1 cellular context compared by ENCODE assay signal in the genomic region with DNA sequence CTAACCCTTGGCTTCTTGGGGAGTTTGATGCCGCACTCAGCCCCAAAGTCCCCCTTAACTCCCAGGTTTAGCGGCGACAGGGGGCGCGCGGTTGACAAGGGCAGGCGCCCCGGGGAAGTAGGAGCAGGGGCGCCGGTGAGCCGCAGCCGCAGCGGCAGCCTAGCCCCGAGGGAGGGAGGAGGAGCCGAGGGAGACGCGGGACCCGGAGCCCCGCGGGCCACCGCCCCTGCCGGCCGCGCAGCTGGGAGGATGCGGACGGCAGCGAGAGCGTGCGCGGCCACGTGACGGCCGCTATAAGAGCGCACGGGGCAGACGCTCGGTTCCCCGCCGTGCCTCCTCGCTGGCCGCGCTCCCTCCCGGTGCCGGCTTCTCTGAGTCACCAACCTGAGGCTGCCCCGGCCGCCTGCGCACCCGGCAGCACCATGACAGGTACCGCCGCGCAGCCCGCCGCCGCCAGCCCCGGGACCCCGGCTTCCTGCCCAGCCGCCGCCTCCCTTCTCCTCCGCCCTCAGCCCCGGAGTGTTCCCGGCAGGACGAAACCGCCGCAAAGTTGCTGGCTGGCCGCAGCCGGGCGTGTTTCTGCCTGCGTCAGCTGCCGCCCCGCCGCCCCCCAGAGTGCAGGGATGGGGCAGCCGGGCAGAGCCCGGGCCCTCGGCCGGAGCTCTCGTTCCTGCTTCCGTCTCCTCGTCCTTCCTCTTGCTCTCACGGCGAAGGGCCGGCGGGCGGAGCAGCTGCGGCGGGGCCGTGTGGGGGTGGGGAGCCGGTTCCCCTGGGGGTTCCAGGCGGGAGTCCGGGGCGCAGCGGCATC.
TF ChIP-seq lines count a peak whose summit lies in the region.

A gene (plus strand): TSS at position 322 of the 808 bp plus-strand sequence. CDS start 101 bp downstream, at position 423.

TF ChIP-seq in HepG2, 621 proteins besides CTCF, POLR2A, EP300 and RAD21 (continued from another document and continues in another):
- TF ChIP-seq, protein P1, sequence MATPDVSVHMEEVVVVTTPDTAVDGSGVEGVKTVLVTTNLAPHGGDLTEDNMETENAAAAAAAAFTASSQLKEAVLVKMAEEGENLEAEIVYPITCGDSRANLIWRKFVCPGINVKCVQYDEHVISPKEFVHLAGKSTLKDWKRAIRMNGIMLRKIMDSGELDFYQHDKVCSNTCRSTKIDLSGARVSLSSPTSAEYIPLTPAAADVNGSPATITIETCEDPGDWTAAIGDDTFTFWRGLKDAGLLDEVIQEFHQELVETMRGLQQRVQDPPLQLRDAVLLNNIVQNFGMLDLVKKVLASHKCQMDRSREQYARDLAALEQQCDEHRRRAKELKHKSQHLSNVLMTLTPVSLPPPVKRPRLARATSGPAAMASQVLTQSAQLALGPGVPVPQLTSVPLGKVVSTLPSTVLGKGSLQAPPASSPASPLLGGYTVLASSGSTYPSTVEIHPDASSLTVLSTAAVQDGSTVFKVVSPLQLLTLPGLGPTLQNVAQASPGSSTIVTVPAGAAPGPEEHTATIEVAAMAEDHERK (CRISPR knock-in tag; IDR thresholded peaks at IDR 0.05; ENCODE audit: low read depth), result peak; percentile 50
- 0 out of 2 replicates have a peak, but pooled peaks have one; percentile 49 for TF ChIP-seq ZNF773 (CRISPR knock-in tag; IDR thresholded peaks at IDR 0.05; ENCODE audit: borderline replicate concordance)
- TF ChIP-seq ZNF501 (CRISPR knock-in tag; IDR thresholded peaks at IDR 0.05), result peak; percentile 53; the same call in 1 of the 2 replicates
- peak; percentile 52; the same call in 1 of the 2 replicates for TF ChIP-seq ZNF746 (CRISPR knock-in tag; IDR thresholded peaks at IDR 0.05)
- peak; percentile 65 for TF ChIP-seq ERF (CRISPR knock-in tag; IDR thresholded peaks at IDR 0.05)
- peak; percentile 80; the same call in 1 of the 2 replicates for TF ChIP-seq FOXC1 (CRISPR knock-in tag; IDR thresholded peaks at IDR 0.05; ENCODE audit: borderline replicate concordance)
- TF ChIP-seq, protein P2, sequence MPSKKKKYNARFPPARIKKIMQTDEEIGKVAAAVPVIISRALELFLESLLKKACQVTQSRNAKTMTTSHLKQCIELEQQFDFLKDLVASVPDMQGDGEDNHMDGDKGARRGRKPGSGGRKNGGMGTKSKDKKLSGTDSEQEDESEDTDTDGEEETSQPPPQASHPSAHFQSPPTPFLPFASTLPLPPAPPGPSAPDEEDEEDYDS (CRISPR knock-in tag; IDR thresholded peaks at IDR 0.05), result peak; percentile 74
- peak; percentile 90 for TF ChIP-seq HNRNPLL (IDR thresholded peaks at IDR 0.05; ENCODE audit: low read depth, low read length, poor library complexity, severe bottlenecking)
- TF ChIP-seq ZNF121 (CRISPR knock-in tag; IDR thresholded peaks at IDR 0.05), result 0 out of 2 replicates have a peak, but pooled peaks have one; percentile 14
- TF ChIP-seq, protein P3, sequence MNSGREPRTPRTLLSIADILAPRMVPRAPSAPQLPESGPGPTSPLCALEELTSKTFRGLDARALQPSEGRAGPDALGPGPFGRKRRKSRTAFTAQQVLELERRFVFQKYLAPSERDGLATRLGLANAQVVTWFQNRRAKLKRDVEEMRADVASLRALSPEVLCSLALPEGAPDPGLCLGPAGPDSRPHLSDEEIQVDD (CRISPR knock-in tag; IDR thresholded peaks at IDR 0.05; ENCODE audit: borderline replicate concordance), result 0 out of 2 replicates have a peak, but pooled peaks have one; percentile 64
- TF ChIP-seq ZSCAN12 (CRISPR knock-in tag; IDR thresholded peaks at IDR 0.05), result 0 out of 2 replicates have a peak, but pooled peaks have one; percentile 19
- peak; percentile 62 for TF ChIP-seq ZNF772 (CRISPR knock-in tag; IDR thresholded peaks at IDR 0.05)
- peak; percentile 71 for TF ChIP-seq HOXA3 (CRISPR knock-in tag; IDR thresholded peaks at IDR 0.05)
- peak; percentile 64 for TF ChIP-seq SPEN (CRISPR knock-in tag; IDR thresholded peaks at IDR 0.05; ENCODE audit: low read depth)
- TF ChIP-seq, protein P4, sequence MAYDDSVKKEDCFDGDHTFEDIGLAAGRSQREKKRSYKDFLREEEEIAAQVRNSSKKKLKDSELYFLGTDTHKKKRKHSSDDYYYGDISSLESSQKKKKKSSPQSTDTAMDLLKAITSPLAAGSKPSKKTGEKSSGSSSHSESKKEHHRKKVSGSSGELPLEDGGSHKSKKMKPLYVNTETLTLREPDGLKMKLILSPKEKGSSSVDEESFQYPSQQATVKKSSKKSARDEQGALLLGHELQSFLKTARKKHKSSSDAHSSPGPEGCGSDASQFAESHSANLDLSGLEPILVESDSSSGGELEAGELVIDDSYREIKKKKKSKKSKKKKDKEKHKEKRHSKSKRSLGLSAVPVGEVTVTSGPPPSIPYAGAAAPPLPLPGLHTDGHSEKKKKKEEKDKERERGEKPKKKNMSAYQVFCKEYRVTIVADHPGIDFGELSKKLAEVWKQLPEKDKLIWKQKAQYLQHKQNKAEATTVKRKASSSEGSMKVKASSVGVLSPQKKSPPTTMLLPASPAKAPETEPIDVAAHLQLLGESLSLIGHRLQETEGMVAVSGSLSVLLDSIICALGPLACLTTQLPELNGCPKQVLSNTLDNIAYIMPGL (CRISPR knock-in tag; IDR thresholded peaks at IDR 0.05; ENCODE audit: borderline replicate concordance in 1 of 2, low read depth in 1 of 2), result peak; percentile 90 to 95; a peak in 3 of 4 replicates
- 0 out of 2 replicates have a peak, but pooled peaks have one; percentile 18 for TF ChIP-seq ZMYM2 (CRISPR knock-in tag; IDR thresholded peaks at IDR 0.05)
- TF ChIP-seq, protein P5, sequence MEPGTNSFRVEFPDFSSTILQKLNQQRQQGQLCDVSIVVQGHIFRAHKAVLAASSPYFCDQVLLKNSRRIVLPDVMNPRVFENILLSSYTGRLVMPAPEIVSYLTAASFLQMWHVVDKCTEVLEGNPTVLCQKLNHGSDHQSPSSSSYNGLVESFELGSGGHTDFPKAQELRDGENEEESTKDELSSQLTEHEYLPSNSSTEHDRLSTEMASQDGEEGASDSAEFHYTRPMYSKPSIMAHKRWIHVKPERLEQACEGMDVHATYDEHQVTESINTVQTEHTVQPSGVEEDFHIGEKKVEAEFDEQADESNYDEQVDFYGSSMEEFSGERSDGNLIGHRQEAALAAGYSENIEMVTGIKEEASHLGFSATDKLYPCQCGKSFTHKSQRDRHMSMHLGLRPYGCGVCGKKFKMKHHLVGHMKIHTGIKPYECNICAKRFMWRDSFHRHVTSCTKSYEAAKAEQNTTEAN (CRISPR knock-in tag; conservative IDR thresholded peaks at IDR 0.05), result peak; percentile 81
- TF ChIP-seq, protein P6, sequence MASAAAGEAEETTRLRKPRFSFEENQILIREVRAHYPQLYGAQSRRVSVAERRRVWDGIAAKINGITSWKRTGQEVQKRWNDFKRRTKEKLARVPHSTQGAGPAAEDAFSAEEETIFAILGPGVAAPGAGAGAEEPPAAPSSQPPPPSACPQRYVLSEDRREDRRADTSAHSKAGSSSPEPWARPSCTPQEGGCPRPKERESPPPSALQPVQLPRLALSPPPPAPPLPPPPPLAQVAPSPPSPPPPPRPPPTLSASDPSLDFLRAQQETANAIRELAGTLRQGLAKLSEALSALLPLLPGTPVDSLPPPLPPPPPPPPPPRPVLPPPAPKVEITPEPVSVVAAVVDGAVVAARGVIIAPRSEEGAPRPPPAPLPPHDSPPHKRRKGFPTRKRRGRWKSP (CRISPR knock-in tag; IDR thresholded peaks at IDR 0.05), result peak; percentile 42; the same call in 1 of the 2 replicates
- TF ChIP-seq DR1 (CRISPR knock-in tag; IDR thresholded peaks at IDR 0.05), result peak; percentile 81; the same call in 1 of the 2 replicates
- TF ChIP-seq MXD4 (CRISPR knock-in tag; IDR thresholded peaks at IDR 0.05), result peak; percentile 93
- peak; percentile 41; the same call in 1 of the 2 replicates for TF ChIP-seq HOXA5 (CRISPR knock-in tag; IDR thresholded peaks at IDR 0.05)
- TF ChIP-seq, protein P7, sequence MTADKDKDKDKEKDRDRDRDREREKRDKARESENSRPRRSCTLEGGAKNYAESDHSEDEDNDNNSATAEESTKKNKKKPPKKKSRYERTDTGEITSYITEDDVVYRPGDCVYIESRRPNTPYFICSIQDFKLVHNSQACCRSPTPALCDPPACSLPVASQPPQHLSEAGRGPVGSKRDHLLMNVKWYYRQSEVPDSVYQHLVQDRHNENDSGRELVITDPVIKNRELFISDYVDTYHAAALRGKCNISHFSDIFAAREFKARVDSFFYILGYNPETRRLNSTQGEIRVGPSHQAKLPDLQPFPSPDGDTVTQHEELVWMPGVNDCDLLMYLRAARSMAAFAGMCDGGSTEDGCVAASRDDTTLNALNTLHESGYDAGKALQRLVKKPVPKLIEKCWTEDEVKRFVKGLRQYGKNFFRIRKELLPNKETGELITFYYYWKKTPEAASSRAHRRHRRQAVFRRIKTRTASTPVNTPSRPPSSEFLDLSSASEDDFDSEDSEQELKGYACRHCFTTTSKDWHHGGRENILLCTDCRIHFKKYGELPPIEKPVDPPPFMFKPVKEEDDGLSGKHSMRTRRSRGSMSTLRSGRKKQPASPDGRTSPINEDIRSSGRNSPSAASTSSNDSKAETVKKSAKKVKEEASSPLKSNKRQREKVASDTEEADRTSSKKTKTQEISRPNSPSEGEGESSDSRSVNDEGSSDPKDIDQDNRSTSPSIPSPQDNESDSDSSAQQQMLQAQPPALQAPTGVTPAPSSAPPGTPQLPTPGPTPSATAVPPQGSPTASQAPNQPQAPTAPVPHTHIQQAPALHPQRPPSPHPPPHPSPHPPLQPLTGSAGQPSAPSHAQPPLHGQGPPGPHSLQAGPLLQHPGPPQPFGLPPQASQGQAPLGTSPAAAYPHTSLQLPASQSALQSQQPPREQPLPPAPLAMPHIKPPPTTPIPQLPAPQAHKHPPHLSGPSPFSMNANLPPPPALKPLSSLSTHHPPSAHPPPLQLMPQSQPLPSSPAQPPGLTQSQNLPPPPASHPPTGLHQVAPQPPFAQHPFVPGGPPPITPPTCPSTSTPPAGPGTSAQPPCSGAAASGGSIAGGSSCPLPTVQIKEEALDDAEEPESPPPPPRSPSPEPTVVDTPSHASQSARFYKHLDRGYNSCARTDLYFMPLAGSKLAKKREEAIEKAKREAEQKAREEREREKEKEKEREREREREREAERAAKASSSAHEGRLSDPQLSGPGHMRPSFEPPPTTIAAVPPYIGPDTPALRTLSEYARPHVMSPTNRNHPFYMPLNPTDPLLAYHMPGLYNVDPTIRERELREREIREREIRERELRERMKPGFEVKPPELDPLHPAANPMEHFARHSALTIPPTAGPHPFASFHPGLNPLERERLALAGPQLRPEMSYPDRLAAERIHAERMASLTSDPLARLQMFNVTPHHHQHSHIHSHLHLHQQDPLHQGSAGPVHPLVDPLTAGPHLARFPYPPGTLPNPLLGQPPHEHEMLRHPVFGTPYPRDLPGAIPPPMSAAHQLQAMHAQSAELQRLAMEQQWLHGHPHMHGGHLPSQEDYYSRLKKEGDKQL (CRISPR knock-in tag; IDR thresholded peaks at IDR 0.05; ENCODE audit: low read depth), result 0 out of 2 replicates have a peak, but pooled peaks have one; percentile 22
- no peak for TF ChIP-seq NONO (IDR thresholded peaks at IDR 0.05)
- peak; percentile 69 for TF ChIP-seq NONO (CRISPR knock-in tag; conservative IDR thresholded peaks at IDR 0.05)
- peak; percentile 59; the same call in 1 of the 2 replicates for TF ChIP-seq TBX2 (CRISPR knock-in tag; IDR thresholded peaks at IDR 0.05; ENCODE audit: borderline replicate concordance)
- no peak for TF ChIP-seq MED8 (CRISPR knock-in tag; IDR thresholded peaks at IDR 0.05; ENCODE audit: insufficient replicate concordance)
- 0 out of 2 replicates have a peak, but pooled peaks have one; percentile 43 for TF ChIP-seq ZNF430 (CRISPR knock-in tag; IDR thresholded peaks at IDR 0.05)
- TF ChIP-seq ETV5 (CRISPR knock-in tag; IDR thresholded peaks at IDR 0.05; ENCODE audit: borderline replicate concordance), result no peak
- TF ChIP-seq SCMH1 (CRISPR knock-in tag; IDR thresholded peaks at IDR 0.05; ENCODE audit: borderline replicate concordance), result no peak
- TF ChIP-seq KAT8 (CRISPR knock-in tag; IDR thresholded peaks at IDR 0.05), result peak; percentile 44; the same call in 1 of the 2 replicates
- 0 out of 2 replicates have a peak, but pooled peaks have one; percentile 24 for TF ChIP-seq KLF9 (CRISPR knock-in tag; IDR thresholded peaks at IDR 0.05; ENCODE audit: low read depth)
- TF ChIP-seq GATAD1 (CRISPR knock-in tag; IDR thresholded peaks at IDR 0.05), result 0 out of 2 replicates have a peak, but pooled peaks have one; percentile 32
- TF ChIP-seq, protein P8, sequence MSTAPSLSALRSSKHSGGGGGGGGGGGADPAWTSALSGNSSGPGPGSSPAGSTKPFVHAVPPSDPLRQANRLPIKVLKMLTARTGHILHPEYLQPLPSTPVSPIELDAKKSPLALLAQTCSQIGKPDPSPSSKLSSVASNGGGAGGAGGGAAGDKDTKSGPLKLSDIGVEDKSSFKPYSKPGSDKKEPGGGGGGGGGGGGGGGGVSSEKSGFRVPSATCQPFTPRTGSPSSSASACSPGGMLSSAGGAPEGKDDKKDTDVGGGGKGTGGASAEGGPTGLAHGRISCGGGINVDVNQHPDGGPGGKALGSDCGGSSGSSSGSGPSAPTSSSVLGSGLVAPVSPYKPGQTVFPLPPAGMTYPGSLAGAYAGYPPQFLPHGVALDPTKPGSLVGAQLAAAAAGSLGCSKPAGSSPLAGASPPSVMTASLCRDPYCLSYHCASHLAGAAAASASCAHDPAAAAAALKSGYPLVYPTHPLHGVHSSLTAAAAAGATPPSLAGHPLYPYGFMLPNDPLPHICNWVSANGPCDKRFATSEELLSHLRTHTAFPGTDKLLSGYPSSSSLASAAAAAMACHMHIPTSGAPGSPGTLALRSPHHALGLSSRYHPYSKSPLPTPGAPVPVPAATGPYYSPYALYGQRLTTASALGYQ (CRISPR knock-in tag; IDR thresholded peaks at IDR 0.05), result peak; percentile 54; the same call in 1 of the 2 replicates
- TF ChIP-seq ZSCAN9 (CRISPR knock-in tag; IDR thresholded peaks at IDR 0.05; ENCODE audit: borderline replicate concordance), result peak; percentile 48; the same call in 1 of the 2 replicates
- TF ChIP-seq KDM5B (CRISPR knock-in tag; IDR thresholded peaks at IDR 0.05; ENCODE audit: borderline replicate concordance), result peak; percentile 54; the same call in 1 of the 2 replicates
- TF ChIP-seq, protein P9, sequence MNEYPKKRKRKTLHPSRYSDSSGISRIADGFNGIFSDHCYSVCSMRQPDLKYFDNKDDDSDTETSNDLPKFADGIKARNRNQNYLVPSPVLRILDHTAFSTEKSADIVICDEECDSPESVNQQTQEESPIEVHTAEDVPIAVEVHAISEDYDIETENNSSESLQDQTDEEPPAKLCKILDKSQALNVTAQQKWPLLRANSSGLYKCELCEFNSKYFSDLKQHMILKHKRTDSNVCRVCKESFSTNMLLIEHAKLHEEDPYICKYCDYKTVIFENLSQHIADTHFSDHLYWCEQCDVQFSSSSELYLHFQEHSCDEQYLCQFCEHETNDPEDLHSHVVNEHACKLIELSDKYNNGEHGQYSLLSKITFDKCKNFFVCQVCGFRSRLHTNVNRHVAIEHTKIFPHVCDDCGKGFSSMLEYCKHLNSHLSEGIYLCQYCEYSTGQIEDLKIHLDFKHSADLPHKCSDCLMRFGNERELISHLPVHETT (CRISPR knock-in tag; conservative IDR thresholded peaks at IDR 0.05), result no peak; the same call in 1 of the 2 replicates
- peak; percentile 13; the same call in 1 of the 2 replicates for TF ChIP-seq BCL6 (CRISPR knock-in tag; IDR thresholded peaks at IDR 0.05)
- peak; percentile 76 for TF ChIP-seq HES4 (CRISPR knock-in tag; IDR thresholded peaks at IDR 0.05; ENCODE audit: borderline replicate concordance)
- TF ChIP-seq ELF3 (CRISPR knock-in tag; IDR thresholded peaks at IDR 0.05), result peak; percentile 56; the same call in 1 of the 2 replicates
- TF ChIP-seq ZNF788 (CRISPR knock-in tag; IDR thresholded peaks at IDR 0.05; ENCODE audit: borderline replicate concordance), result peak; percentile 80; the same call in 1 of the 2 replicates
- no peak for TF ChIP-seq MAF1 (CRISPR knock-in tag; IDR thresholded peaks at IDR 0.05; ENCODE audit: borderline replicate concordance)
